In the genomic region with DNA sequence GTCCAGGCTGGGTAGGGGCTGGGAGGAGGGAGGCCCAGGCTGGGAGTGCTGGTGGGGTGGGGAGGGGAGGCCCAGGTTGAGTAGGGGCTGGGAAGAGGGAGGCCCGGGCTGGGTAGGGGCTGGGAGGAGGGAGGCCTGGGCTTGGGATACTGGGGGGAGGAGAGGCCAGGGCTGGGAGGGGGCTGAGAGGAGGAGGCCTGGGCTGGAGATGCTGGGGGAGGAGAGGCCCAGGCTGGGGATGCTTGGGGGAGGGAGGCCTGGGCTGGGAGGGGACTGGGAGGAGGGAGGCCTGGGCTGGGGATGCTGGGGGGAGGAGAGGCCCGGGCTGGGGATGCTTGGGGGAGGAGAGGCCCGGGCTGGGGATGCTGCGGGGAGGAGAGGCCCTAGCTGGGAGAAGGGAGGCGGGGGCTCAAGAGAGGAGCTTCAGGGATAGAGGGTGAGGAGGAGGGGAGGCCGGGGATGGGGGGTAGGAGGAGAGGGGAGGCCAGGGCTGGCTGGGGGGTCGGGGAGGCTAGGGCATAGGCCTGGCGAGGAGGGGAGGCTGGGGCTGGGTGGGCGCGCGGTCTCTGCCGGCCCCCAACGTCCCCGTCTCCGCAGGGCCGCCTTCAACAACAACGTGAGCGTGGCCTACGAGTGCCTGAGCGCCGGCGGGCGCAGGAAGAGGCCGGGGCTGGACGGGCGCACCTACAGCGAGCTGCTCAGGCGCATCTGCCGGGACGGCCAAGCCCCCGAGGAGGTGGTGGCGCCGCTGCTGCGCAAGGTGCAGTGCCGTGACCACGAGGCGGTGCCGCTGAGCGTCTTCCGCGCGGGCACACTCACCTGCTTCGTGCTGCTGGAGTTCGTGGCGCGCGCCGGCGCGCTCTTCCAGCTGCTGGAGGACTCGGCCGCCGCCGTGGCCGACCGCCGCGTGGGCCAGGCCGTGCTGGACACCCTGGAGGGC, we compare ENCODE assay signal across 1 cellular context.
TF ChIP-seq lines count a peak whose summit lies in the region.

No MANE protein-coding gene starts in this region.

TF ChIP-seq in HepG2, 621 proteins besides CTCF, POLR2A, EP300 and RAD21:
- TF ChIP-seq BORCS8-MEF2B (CRISPR knock-in tag; IDR thresholded peaks at IDR 0.05), result no peak
- TF ChIP-seq, protein P1, sequence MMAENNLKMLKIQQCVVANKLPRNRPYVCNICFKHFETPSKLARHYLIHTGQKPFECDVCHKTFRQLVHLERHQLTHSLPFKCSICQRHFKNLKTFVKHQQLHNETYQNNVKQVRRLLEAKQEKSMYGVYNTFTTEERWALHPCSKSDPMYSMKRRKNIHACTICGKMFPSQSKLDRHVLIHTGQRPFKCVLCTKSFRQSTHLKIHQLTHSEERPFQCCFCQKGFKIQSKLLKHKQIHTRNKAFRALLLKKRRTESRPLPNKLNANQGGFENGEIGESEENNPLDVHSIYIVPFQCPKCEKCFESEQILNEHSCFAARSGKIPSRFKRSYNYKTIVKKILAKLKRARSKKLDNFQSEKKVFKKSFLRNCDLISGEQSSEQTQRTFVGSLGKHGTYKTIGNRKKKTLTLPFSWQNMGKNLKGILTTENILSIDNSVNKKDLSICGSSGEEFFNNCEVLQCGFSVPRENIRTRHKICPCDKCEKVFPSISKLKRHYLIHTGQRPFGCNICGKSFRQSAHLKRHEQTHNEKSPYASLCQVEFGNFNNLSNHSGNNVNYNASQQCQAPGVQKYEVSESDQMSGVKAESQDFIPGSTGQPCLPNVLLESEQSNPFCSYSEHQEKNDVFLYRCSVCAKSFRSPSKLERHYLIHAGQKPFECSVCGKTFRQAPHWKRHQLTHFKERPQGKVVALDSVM (CRISPR knock-in tag; IDR thresholded peaks at IDR 0.05), result no peak
- no peak for TF ChIP-seq MAFK (conservative IDR thresholded peaks at IDR 0.05 in 1 of 2, IDR thresholded peaks at IDR 0.05 in 1 of 2; ENCODE audit: low read length in 2 of 2)
- TF ChIP-seq, protein P2, sequence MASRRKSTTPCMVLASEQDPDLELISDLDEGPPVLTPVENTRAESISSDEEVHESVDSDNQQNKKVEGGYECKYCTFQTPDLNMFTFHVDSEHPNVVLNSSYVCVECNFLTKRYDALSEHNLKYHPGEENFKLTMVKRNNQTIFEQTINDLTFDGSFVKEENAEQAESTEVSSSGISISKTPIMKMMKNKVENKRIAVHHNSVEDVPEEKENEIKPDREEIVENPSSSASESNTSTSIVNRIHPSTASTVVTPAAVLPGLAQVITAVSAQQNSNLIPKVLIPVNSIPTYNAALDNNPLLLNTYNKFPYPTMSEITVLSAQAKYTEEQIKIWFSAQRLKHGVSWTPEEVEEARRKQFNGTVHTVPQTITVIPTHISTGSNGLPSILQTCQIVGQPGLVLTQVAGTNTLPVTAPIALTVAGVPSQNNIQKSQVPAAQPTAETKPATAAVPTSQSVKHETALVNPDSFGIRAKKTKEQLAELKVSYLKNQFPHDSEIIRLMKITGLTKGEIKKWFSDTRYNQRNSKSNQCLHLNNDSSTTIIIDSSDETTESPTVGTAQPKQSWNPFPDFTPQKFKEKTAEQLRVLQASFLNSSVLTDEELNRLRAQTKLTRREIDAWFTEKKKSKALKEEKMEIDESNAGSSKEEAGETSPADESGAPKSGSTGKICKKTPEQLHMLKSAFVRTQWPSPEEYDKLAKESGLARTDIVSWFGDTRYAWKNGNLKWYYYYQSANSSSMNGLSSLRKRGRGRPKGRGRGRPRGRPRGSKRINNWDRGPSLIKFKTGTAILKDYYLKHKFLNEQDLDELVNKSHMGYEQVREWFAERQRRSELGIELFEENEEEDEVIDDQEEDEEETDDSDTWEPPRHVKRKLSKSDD (CRISPR knock-in tag; IDR thresholded peaks at IDR 0.05; ENCODE audit: low read depth), result peak; percentile 43; the same call in 1 of the 2 replicates
- TF ChIP-seq ZNF558 (CRISPR knock-in tag; IDR thresholded peaks at IDR 0.05; ENCODE audit: borderline replicate concordance), result no peak
- TF ChIP-seq ZNF484 (CRISPR knock-in tag; IDR thresholded peaks at IDR 0.05; ENCODE audit: borderline replicate concordance, low read depth), result no peak
- TF ChIP-seq TCF7L2 (IDR thresholded peaks at IDR 0.05; ENCODE audit: low read depth, low read length), result no peak
- no peak for TF ChIP-seq ARNT2 (CRISPR knock-in tag; IDR thresholded peaks at IDR 0.05; ENCODE audit: low read depth)
- TF ChIP-seq, protein P3, sequence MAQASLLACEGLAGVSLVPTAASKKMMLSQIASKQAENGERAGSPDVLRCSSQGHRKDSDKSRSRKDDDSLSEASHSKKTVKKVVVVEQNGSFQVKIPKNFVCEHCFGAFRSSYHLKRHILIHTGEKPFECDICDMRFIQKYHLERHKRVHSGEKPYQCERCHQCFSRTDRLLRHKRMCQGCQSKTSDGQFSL (CRISPR knock-in tag; IDR thresholded peaks at IDR 0.05), result no peak
- TF ChIP-seq ZNF34 (CRISPR knock-in tag; IDR thresholded peaks at IDR 0.05; ENCODE audit: borderline replicate concordance), result no peak
- TF ChIP-seq MTERF4 (CRISPR knock-in tag; IDR thresholded peaks at IDR 0.05), result no peak
- 0 out of 2 replicates have a peak, but pooled peaks have one; percentile 29 for TF ChIP-seq HOXA3 (CRISPR knock-in tag; IDR thresholded peaks at IDR 0.05)
- TF ChIP-seq ZNF382 (CRISPR knock-in tag; IDR thresholded peaks at IDR 0.05; ENCODE audit: borderline replicate concordance), result no peak
- TF ChIP-seq RBFOX2 (IDR thresholded peaks at IDR 0.05; ENCODE audit: low read depth, low read length), result no peak
- no peak for TF ChIP-seq ZNF883 (CRISPR knock-in tag; IDR thresholded peaks at IDR 0.05; ENCODE audit: not compliant biosample characterization)
- no peak for TF ChIP-seq ZMYM4 (CRISPR knock-in tag; IDR thresholded peaks at IDR 0.05)
- no peak for TF ChIP-seq ZNF841 (CRISPR knock-in tag; IDR thresholded peaks at IDR 0.05; ENCODE audit: borderline replicate concordance)
- TF ChIP-seq HNRNPK (IDR thresholded peaks at IDR 0.05; ENCODE audit: low read depth, low read length, poor library complexity, severe bottlenecking), result peak; percentile 57
- no peak for TF ChIP-seq TP53 (CRISPR knock-in tag; conservative IDR thresholded peaks at IDR 0.05)
- no peak for TF ChIP-seq ZNF576 (CRISPR knock-in tag; IDR thresholded peaks at IDR 0.05)
